ENCODE assay signal across 9 cellular contexts in genomic region chr2:237486819-237487448, GRCh38. TPM values are rescaled to one million over a fixed set of nuclear protein-coding genes. Genes with fewer than 3 reads are reported as not detected.
DNase-seq lines count a peak whose midpoint lies in the region; ATAC-seq and TF ChIP-seq lines count a peak whose summit lies in the region.
"Had no signal": no experiment of that assay in that cellular context is flagged by ENCODE, and none has a peak within 500 bp of the region (broad histone marks: within the 10 kb centered on the region; RNA-seq: fewer than 3 reads in every experiment).

Gene MLPH, plus strand, starts transcription at chr2:237487251. Its CDS starts 6,176 bp downstream, at chr2:237493427.

- H3K9me3 Mint-ChIP-seq in chondrocyte (ENCODE audit: low read depth), result peaks cover 15% of the 10 kb centered on the region
- peaks cover 12% of the 10 kb centered on the region for H3K9me3 Mint-ChIP-seq in activated naive CD8-positive, alpha-beta T cell treated with anti-CD3 and anti-CD28 coated beads for 36 hours
- H3K9me3 Mint-ChIP-seq in stimulated activated memory B cell treated with anti-CD40 and anti-IgM and Interleukin-4, amounts not matched to agents 10 μg/mL and 1 μg/mL and 100 μg/mL, for 72 hours, result peaks cover 6% of the 10 kb centered on the region

- H3K27me3 ChIP-seq in HUES64 (ENCODE audit: insufficient read depth, low read length) (peaks cover 56% of the 10 kb centered on the region), left lung (peaks cover 13 to 61% of the 10 kb centered on the region in 2 donors), thyroid gland (no peaks in the 10 kb centered on the region)

- DNase-seq in chondrocyte (ENCODE audit: low spot score) (no peak), left lung (peak; percentile 63 to 91), thyroid gland (peak; percentile 79 to 80), SK-N-DZ (ENCODE audit: low spot score) (no peak)
- no peak for DNase-seq in activated naive CD8-positive, alpha-beta T cell treated with anti-CD3 and anti-CD28 coated beads for 36 hours

- WGBS in HUES64, result under 1% methylated on average over 63 of the region's 63 CpGs
- WGBS in thyroid gland, 2 donors, result 1 to 5% methylated on average over 20 to 23 of the region's 63 CpGs

- TF ChIP-seq POLR2A in thyroid gland (IDR thresholded peaks at IDR 0.05), result peak; percentile 81 to 99

- H3K27ac ChIP-seq in HUES64 (ENCODE audit: low read depth, low read length) (no peak within 1 kb of the TSS), left lung (peak within 1 kb of the TSS; percentile 78 to 93), thyroid gland (peak within 1 kb of the TSS; percentile 94 to 98 (median 97))

- peaks cover 1% of the 10 kb centered on the region for H3K36me3 Mint-ChIP-seq in chondrocyte (ENCODE audit: low read depth)
- no peaks in the 10 kb centered on the region for H3K36me3 Mint-ChIP-seq in activated naive CD8-positive, alpha-beta T cell treated with anti-CD3 and anti-CD28 coated beads for 36 hours
- no peaks in the 10 kb centered on the region for H3K36me3 Mint-ChIP-seq in stimulated activated memory B cell treated with anti-CD40 and anti-IgM and Interleukin-4, amounts not matched to agents 10 μg/mL and 1 μg/mL and 100 μg/mL, for 72 hours

- H3K9me3 ChIP-seq in HUES64 (ENCODE audit: insufficient read depth, low read depth, low read length) (peaks cover 10% of the 10 kb centered on the region), left lung (peaks cover 0 to 12% of the 10 kb centered on the region in 2 donors), thyroid gland (no peaks in the 10 kb centered on the region)

- H3K27me3 Mint-ChIP-seq in chondrocyte (ENCODE audit: low read depth), result no peaks in the 10 kb centered on the region
- H3K27me3 Mint-ChIP-seq in activated naive CD8-positive, alpha-beta T cell treated with anti-CD3 and anti-CD28 coated beads for 36 hours, result peaks cover 67% of the 10 kb centered on the region
- H3K27me3 Mint-ChIP-seq in stimulated activated memory B cell treated with anti-CD40 and anti-IgM and Interleukin-4, amounts not matched to agents 10 μg/mL and 1 μg/mL and 100 μg/mL, for 72 hours, result peaks cover 73% of the 10 kb centered on the region

- H3K4me3 ChIP-seq in HUES64 (ENCODE audit: low read length) (peak within 1 kb of the TSS; percentile 62), left lung (peak within 1 kb of the TSS; percentile 37 to 45), thyroid gland (replicated peaks in 1 of 3) (peak within 1 kb of the TSS; percentile 35 to 57 (median 41))

- H3K9ac ChIP-seq in HUES64 (ENCODE audit: low read depth, low read length), result peak within 1 kb of the TSS; percentile 48

- intact Hi-C loops in left lung (cut with DNase I), result no loop called here
- intact Hi-C loops in thyroid gland (cut with DNase I), result no loop called here

- peaks cover 25% of the 10 kb centered on the region for H3K4me1 Mint-ChIP-seq in chondrocyte (ENCODE audit: low read depth)
- H3K4me1 Mint-ChIP-seq in activated naive CD8-positive, alpha-beta T cell treated with anti-CD3 and anti-CD28 coated beads for 36 hours, result peaks cover 2% of the 10 kb centered on the region
- H3K4me1 Mint-ChIP-seq in stimulated activated memory B cell treated with anti-CD40 and anti-IgM and Interleukin-4, amounts not matched to agents 10 μg/mL and 1 μg/mL and 100 μg/mL, for 72 hours, result no peaks in the 10 kb centered on the region

- H3K36me3 ChIP-seq in HUES64 (ENCODE audit: insufficient read depth, low read length) (0 out of 2 replicates have a peak, but pooled peaks cover 3% of the 10 kb centered on the region), left lung (no peaks in the 10 kb centered on the region), thyroid gland (no peaks in the 10 kb centered on the region)

- H3K4me3 Mint-ChIP-seq in chondrocyte (ENCODE audit: unreplicated experiment), result peak within 1 kb of the TSS; percentile 75
- H3K4me3 Mint-ChIP-seq in activated naive CD8-positive, alpha-beta T cell treated with anti-CD3 and anti-CD28 coated beads for 36 hours, result no peak within 1 kb of the TSS
- H3K4me3 Mint-ChIP-seq in stimulated activated memory B cell treated with anti-CD40 and anti-IgM and Interleukin-4, amounts not matched to agents 10 μg/mL and 1 μg/mL and 100 μg/mL, for 72 hours, result no peak within 1 kb of the TSS

- H3K4me1 ChIP-seq in HUES64 (ENCODE audit: insufficient read depth, low read length) (peaks cover 19% of the 10 kb centered on the region), left lung (peaks cover 10 to 18% of the 10 kb centered on the region in 2 donors), thyroid gland (peaks cover 46 to 66% of the 10 kb centered on the region in 2 donors)

- ATAC-seq in left lung (peak; percentile 66), HG02798 (IDR thresholded peaks at IDR 0.05; ENCODE audit: poor library complexity, unreplicated experiment) (no peak)
- no peak for ATAC-seq in stimulated activated memory B cell treated with anti-CD40 and anti-IgM and Interleukin-4, amounts not matched to agents 10 μg/mL and 1 μg/mL and 100 μg/mL, for 72 hours

- TF ChIP-seq CTCF in chondrocyte (IDR thresholded peaks at IDR 0.05), result no peak
- TF ChIP-seq CTCF in left lung (IDR thresholded peaks at IDR 0.05), result no peak
- no peak for TF ChIP-seq CTCF in thyroid gland (IDR thresholded peaks at IDR 0.05)

- H3K27ac Mint-ChIP-seq in chondrocyte (ENCODE audit: unreplicated experiment), result no peak within 1 kb of the TSS
- no peak within 1 kb of the TSS for H3K27ac Mint-ChIP-seq in activated naive CD8-positive, alpha-beta T cell treated with anti-CD3 and anti-CD28 coated beads for 36 hours
- no peak within 1 kb of the TSS for H3K27ac Mint-ChIP-seq in stimulated activated memory B cell treated with anti-CD40 and anti-IgM and Interleukin-4, amounts not matched to agents 10 μg/mL and 1 μg/mL and 100 μg/mL, for 72 hours

RNA-seq across cellular contexts. Expression of gene MLPH, which starts in this region (rescaled TPM):
- 3.0 TPM for polyA plus RNA-seq in HUES64 (2013, experiment 1 of 2)
- 4.9 TPM for polyA plus RNA-seq in HUES64 (2013, experiment 2 of 2)
- 3.7 to 6.1 TPM (median 5.6 TPM) in 3 replicates for total RNA-seq in chondrocyte
- 100 to 1,000 TPM; 244 to 296 TPM for total RNA-seq in left lung
- 100 to 1,000 TPM in 1 of 4 donors, 10 to 100 TPM in 3; 41.3 to 107 (median 58.6) TPM for total RNA-seq in thyroid gland
- not detected for total RNA-seq in activated naive CD8-positive, alpha-beta T cell treated with anti-CD3 and anti-CD28 coated beads for 36 hours
- not detected in 2 replicates for polyA plus RNA-seq in SK-N-DZ (2014; cell fraction: cytosol; rRNA removed)
- polyA plus RNA-seq in SK-N-DZ (2014; cell fraction: nucleus; rRNA removed), result not detected in 2 replicates
- total RNA-seq: activated CD8-positive, alpha-beta memory T cell treated with anti-CD3 and anti-CD28 coated beads for 36 hours had no signal

Comparison
In these comparisons a context has a peak if more than half of its experiments do, and no peak if none do; other contexts are left out.
1. DNase-seq: peak in left lung (2 of 2) and thyroid gland (2 of 2); none in chondrocyte (single experiment), activated naive CD8-positive, alpha-beta T cell treated with anti-CD3 and anti-CD28 coated beads for 36 hours (single experiment) and SK-N-DZ (single experiment).
2. Peak in every context shown above with its lines, with median percentiles within 50 percentile points of each other: H3K4me3 ChIP-seq.